1 cellular context compared by ENCODE assay signal in genomic region chr17:40884708-40885512, GRCh38.
TF ChIP-seq lines count a peak whose summit lies in the region.

TSS of gene KRT20 (minus strand) at chr17:40885242. CDS start at chr17:40885185, 57 bp downstream.

TF ChIP-seq in HEK293T, 16 proteins besides CTCF, POLR2A, EP300 and RAD21:
- TF ChIP-seq FOXA1 (IDR thresholded peaks at IDR 0.05) (no peak), ARNT (IDR thresholded peaks at IDR 0.05) (no peak), ELF4 (IDR thresholded peaks at IDR 0.05) (no peak), NFRKB (IDR thresholded peaks at IDR 0.05) (no peak), ZNF384 (IDR thresholded peaks at IDR 0.05) (peak; percentile 57; the same call in 1 of the 2 replicates), PKNOX1 (IDR thresholded peaks at IDR 0.05) (no peak), TARDBP (IDR thresholded peaks at IDR 0.05) (no peak)
